ENCODE assay signal across 1 cellular context in genomic region chr20:58652606-58653303, GRCh38.
TF ChIP-seq lines count a peak whose summit lies in the region.

No MANE protein-coding gene starts in this region.

TF ChIP-seq in GM12878, 131 proteins besides CTCF, POLR2A, EP300 and RAD21 (continued from another document):
- TF ChIP-seq, protein P1, sequence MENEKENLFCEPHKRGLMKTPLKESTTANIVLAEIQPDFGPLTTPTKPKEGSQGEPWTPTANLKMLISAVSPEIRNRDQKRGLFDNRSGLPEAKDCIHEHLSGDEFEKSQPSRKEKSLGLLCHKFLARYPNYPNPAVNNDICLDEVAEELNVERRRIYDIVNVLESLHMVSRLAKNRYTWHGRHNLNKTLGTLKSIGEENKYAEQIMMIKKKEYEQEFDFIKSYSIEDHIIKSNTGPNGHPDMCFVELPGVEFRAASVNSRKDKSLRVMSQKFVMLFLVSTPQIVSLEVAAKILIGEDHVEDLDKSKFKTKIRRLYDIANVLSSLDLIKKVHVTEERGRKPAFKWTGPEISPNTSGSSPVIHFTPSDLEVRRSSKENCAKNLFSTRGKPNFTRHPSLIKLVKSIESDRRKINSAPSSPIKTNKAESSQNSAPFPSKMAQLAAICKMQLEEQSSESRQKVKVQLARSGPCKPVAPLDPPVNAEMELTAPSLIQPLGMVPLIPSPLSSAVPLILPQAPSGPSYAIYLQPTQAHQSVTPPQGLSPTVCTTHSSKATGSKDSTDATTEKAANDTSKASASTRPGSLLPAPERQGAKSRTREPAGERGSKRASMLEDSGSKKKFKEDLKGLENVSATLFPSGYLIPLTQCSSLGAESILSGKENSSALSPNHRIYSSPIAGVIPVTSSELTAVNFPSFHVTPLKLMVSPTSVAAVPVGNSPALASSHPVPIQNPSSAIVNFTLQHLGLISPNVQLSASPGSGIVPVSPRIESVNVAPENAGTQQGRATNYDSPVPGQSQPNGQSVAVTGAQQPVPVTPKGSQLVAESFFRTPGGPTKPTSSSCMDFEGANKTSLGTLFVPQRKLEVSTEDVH (IDR thresholded peaks at IDR 0.05; ENCODE audit: low read depth, partially characterized antibody), result no peak
- TF ChIP-seq NBN (IDR thresholded peaks at IDR 0.05) (peak; percentile 1; the same call in 1 of the 2 replicates), SREBF1 (IDR thresholded peaks at IDR 0.05; ENCODE audit: low read length) (no peak), KDM1A (IDR thresholded peaks at IDR 0.05; ENCODE audit: borderline replicate concordance) (no peak)
